Comparison of ENCODE assay signal across 14 cellular contexts in the genomic region with DNA sequence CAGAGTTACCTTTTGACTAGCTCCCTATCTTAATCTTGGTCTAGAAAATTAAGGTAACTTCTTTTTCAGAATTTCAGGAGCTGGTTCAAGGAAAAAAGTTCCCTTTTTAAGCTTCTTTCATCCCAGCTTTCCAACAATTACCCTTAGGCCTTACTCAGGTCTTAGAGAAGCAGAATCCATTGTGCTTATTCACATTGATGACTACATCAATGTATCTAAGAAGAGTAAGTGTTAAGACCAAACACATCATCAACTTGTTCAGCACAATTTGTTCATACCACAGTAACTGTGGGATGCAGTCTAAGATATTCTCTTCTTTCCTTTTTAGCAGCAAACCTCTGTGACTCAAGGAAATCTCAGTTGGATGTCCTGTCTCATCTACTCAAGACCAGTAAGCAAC. TPM values are rescaled to one million over a fixed set of nuclear protein-coding genes. Genes with fewer than 3 reads are reported as not detected.
DNase-seq lines count a peak whose midpoint lies in the region; ATAC-seq and TF ChIP-seq lines count a peak whose summit lies in the region.
"Had no signal": no experiment of that assay in that cellular context is flagged by ENCODE, and none has a peak within 500 bp of the region (broad histone marks: within the 10 kb centered on the region; RNA-seq: fewer than 3 reads in every experiment).

No MANE protein-coding gene starts in this region.

- no peak overlapping the region for H2AK5ac ChIP-seq in trophoblast cell (ENCODE audit: low read length)

- H4K8ac ChIP-seq in trophoblast cell (ENCODE audit: low read depth, low read length): no peak overlapping the region

- H3K4me1 Mint-ChIP-seq in activated naive CD8-positive, alpha-beta T cell treated with anti-CD3 and anti-CD28 coated beads for 36 hours: peaks cover 27% of the 10 kb centered on the region
- peaks cover 26% of the 10 kb centered on the region for H3K4me1 Mint-ChIP-seq in activated naive CD8-positive, alpha-beta T cell treated with anti-CD3 and anti-CD28 coated beads, Interleukin-2, amount 50 U/mL, for 24 hours
- H3K4me1 Mint-ChIP-seq in activated T-helper 17 cell treated with anti-CD3 and anti-CD28 coated beads, Interleukin-2, amount 50 U/mL, for 72 hours: peaks cover 24% of the 10 kb centered on the region

- H3K4me1 ChIP-seq in trophoblast cell (ENCODE audit: control insufficient read depth in 1 of 2, insufficient read depth in 2 of 2, low read length in 2 of 2) (peaks cover 0 to 2% of the 10 kb centered on the region in 2 experiments), gastroesophageal sphincter (peaks cover 4 to 17% (median 5%) of the 10 kb centered on the region in 3 donors)

- DNase-seq in activated naive CD8-positive, alpha-beta T cell treated with anti-CD3 and anti-CD28 coated beads for 36 hours: no peak
- no peak for DNase-seq in activated naive CD8-positive, alpha-beta T cell treated with anti-CD3 and anti-CD28 coated beads, Interleukin-2, amount 50 U/mL, for 24 hours
- peak; percentile 7 for DNase-seq in fibroblast of mammary gland (ENCODE audit: low read depth)
- no peak for DNase-seq in trophoblast cell
- no peak for DNase-seq in NCI-H1417 treated with DMSO at 0.1 percent for 48 hours (lab: John Stamatoyannopoulos, UW)
- DNase-seq: ACHN; CD4-positive, CD25-positive, alpha-beta regulatory T cell; DMS79 had no signal

- H3K4me2 ChIP-seq in trophoblast cell (ENCODE audit: low read length): no peak overlapping the region
- H3K4me2 ChIP-seq: BLaER1 treated with 17β-estradiol and CSF1 and Interleukin-3, amounts not matched to agents 10 nM and 100 nM had no signal

- no peak overlapping the region for H3K4ac ChIP-seq in trophoblast cell (ENCODE audit: low read depth, low read length)

- H3K4me3 ChIP-seq in fibroblast of mammary gland (ENCODE audit: control insufficient read depth, low read depth, low read length) (no peak overlapping the region), trophoblast cell (ENCODE audit: low read depth, low read length) (no peak overlapping the region), gastroesophageal sphincter (no peak overlapping the region)
- H3K4me3 ChIP-seq: BLaER1 treated with 17β-estradiol and CSF1 and Interleukin-3, amounts not matched to agents 10 nM and 100 nM had no signal

- H4K91ac ChIP-seq in trophoblast cell (ENCODE audit: low read depth, low read length): no peak overlapping the region

- TF ChIP-seq EP300 in gastroesophageal sphincter (IDR thresholded peaks at IDR 0.05): no peak

- peaks cover 14% of the 10 kb centered on the region for H3K36me3 Mint-ChIP-seq in activated naive CD8-positive, alpha-beta T cell treated with anti-CD3 and anti-CD28 coated beads for 36 hours
- peaks cover 25% of the 10 kb centered on the region for H3K36me3 Mint-ChIP-seq in activated naive CD8-positive, alpha-beta T cell treated with anti-CD3 and anti-CD28 coated beads, Interleukin-2, amount 50 U/mL, for 24 hours (ENCODE audit: low read depth)
- H3K36me3 Mint-ChIP-seq in activated T-helper 17 cell treated with anti-CD3 and anti-CD28 coated beads, Interleukin-2, amount 50 U/mL, for 72 hours (ENCODE audit: low read depth): peaks cover 69% of the 10 kb centered on the region

- no peak overlapping the region for H3K18ac ChIP-seq in trophoblast cell (ENCODE audit: low read length)

- no peak overlapping the region for H3K4me3 Mint-ChIP-seq in activated naive CD8-positive, alpha-beta T cell treated with anti-CD3 and anti-CD28 coated beads for 36 hours
- no peak overlapping the region for H3K4me3 Mint-ChIP-seq in activated naive CD8-positive, alpha-beta T cell treated with anti-CD3 and anti-CD28 coated beads, Interleukin-2, amount 50 U/mL, for 24 hours
- no peak overlapping the region for H3K4me3 Mint-ChIP-seq in activated T-helper 17 cell treated with anti-CD3 and anti-CD28 coated beads, Interleukin-2, amount 50 U/mL, for 72 hours

- no peaks in the 10 kb centered on the region for H3K79me2 ChIP-seq in trophoblast cell (ENCODE audit: control insufficient read depth, insufficient read depth, low read length, poor library complexity)

- H2BK5ac ChIP-seq in trophoblast cell (ENCODE audit: low read depth, low read length, poor library complexity): no peak overlapping the region

- H3K23ac ChIP-seq in trophoblast cell (ENCODE audit: low read length): no peak overlapping the region

- H2BK120ac ChIP-seq in trophoblast cell (ENCODE audit: insufficient read depth, low read length, poor library complexity): no peak overlapping the region

- no peak overlapping the region for H3K9ac ChIP-seq in trophoblast cell (ENCODE audit: low read length)
- H3K9ac ChIP-seq: BLaER1 treated with 17β-estradiol and CSF1 and Interleukin-3, amounts not matched to agents 10 nM and 100 nM had no signal

- H3K9me3 ChIP-seq in trophoblast cell (ENCODE audit: insufficient read depth, low read depth, low read length) (no peaks in the 10 kb centered on the region), gastroesophageal sphincter (no peaks in the 10 kb centered on the region)
- H3K9me3 ChIP-seq: BLaER1 treated with 17β-estradiol and CSF1 and Interleukin-3, amounts not matched to agents 10 nM and 100 nM had no signal

- no peak overlapping the region for H4K12ac ChIP-seq in trophoblast cell (ENCODE audit: low read depth, low read length)

- H3K27me3 Mint-ChIP-seq in activated naive CD8-positive, alpha-beta T cell treated with anti-CD3 and anti-CD28 coated beads for 36 hours: no peaks in the 10 kb centered on the region
- no peaks in the 10 kb centered on the region for H3K27me3 Mint-ChIP-seq in activated naive CD8-positive, alpha-beta T cell treated with anti-CD3 and anti-CD28 coated beads, Interleukin-2, amount 50 U/mL, for 24 hours
- no peaks in the 10 kb centered on the region for H3K27me3 Mint-ChIP-seq in activated T-helper 17 cell treated with anti-CD3 and anti-CD28 coated beads, Interleukin-2, amount 50 U/mL, for 72 hours
- H3K27me3 Mint-ChIP-seq: CD4-positive, CD25-positive, alpha-beta regulatory T cell had no signal

- no peak for TF ChIP-seq POLR2A in gastroesophageal sphincter (IDR thresholded peaks at IDR 0.05)

- ATAC-seq in activated naive CD8-positive, alpha-beta T cell treated with anti-CD3 and anti-CD28 coated beads, Interleukin-2, amount 50 U/mL, for 24 hours: no peak
- ATAC-seq in activated T-helper 17 cell treated with anti-CD3 and anti-CD28 coated beads, Interleukin-2, amount 50 U/mL, for 72 hours (replicated peaks): no peak
- ATAC-seq in gastroesophageal sphincter: no peak
- ATAC-seq: HCT116, HepG2 had no signal

- H3K27ac ChIP-seq in trophoblast cell (ENCODE audit: low read depth, low read length) (no peak overlapping the region), gastroesophageal sphincter (no peak overlapping the region)
- H3K27ac ChIP-seq: BLaER1 treated with 17β-estradiol and CSF1 and Interleukin-3, amounts not matched to agents 10 nM and 100 nM had no signal

- H3K27me3 ChIP-seq in trophoblast cell (ENCODE audit: insufficient read depth, low read length): no peaks in the 10 kb centered on the region
- no peaks in the 10 kb centered on the region for H3K27me3 ChIP-seq in gastroesophageal sphincter
- H3K27me3 ChIP-seq: BLaER1 treated with 17β-estradiol and CSF1 and Interleukin-3, amounts not matched to agents 10 nM and 100 nM had no signal

- no peak overlapping the region for H3K14ac ChIP-seq in trophoblast cell (ENCODE audit: low read length)

- peaks cover 7% of the 10 kb centered on the region for H3K79me1 ChIP-seq in trophoblast cell (ENCODE audit: low read length)

- no peak overlapping the region for H2BK12ac ChIP-seq in trophoblast cell (ENCODE audit: low read length)

- peaks cover 12 to 24% of the 10 kb centered on the region in 2 experiments for H3K36me3 ChIP-seq in trophoblast cell (ENCODE audit: control insufficient read depth in 1 of 2, insufficient read depth in 2 of 2, low read length in 2 of 2)
- peaks cover 0 to 68% of the 10 kb centered on the region in 2 donors for H3K36me3 ChIP-seq in gastroesophageal sphincter

- TF ChIP-seq CTCF in fibroblast of mammary gland (conservative IDR thresholded peaks at IDR 0.05; ENCODE audit: control insufficient read depth, insufficient read depth, low read depth, low read length): no peak
- TF ChIP-seq CTCF in gastroesophageal sphincter (IDR thresholded peaks at IDR 0.05): no peak

- H3K27ac Mint-ChIP-seq in activated naive CD8-positive, alpha-beta T cell treated with anti-CD3 and anti-CD28 coated beads for 36 hours: peak overlapping the region; percentile 48
- no peak overlapping the region for H3K27ac Mint-ChIP-seq in activated naive CD8-positive, alpha-beta T cell treated with anti-CD3 and anti-CD28 coated beads, Interleukin-2, amount 50 U/mL, for 24 hours
- peak overlapping the region; percentile 12 for H3K27ac Mint-ChIP-seq in activated T-helper 17 cell treated with anti-CD3 and anti-CD28 coated beads, Interleukin-2, amount 50 U/mL, for 72 hours

- no peaks in the 10 kb centered on the region for H3K9me3 Mint-ChIP-seq in activated naive CD8-positive, alpha-beta T cell treated with anti-CD3 and anti-CD28 coated beads for 36 hours
- no peaks in the 10 kb centered on the region for H3K9me3 Mint-ChIP-seq in activated naive CD8-positive, alpha-beta T cell treated with anti-CD3 and anti-CD28 coated beads, Interleukin-2, amount 50 U/mL, for 24 hours
- H3K9me3 Mint-ChIP-seq in activated T-helper 17 cell treated with anti-CD3 and anti-CD28 coated beads, Interleukin-2, amount 50 U/mL, for 72 hours: no peaks in the 10 kb centered on the region
- H3K9me3 Mint-ChIP-seq: CD4-positive, CD25-positive, alpha-beta regulatory T cell had no signal

- H2AFZ ChIP-seq in trophoblast cell (ENCODE audit: insufficient read depth, low read length, poor library complexity): no peak overlapping the region

RNA-seq across cellular contexts. Expression of a gene that starts 4.1 kb away (rescaled TPM):
- total RNA-seq in activated naive CD8-positive, alpha-beta T cell treated with anti-CD3 and anti-CD28 coated beads for 36 hours: 100 to 1,000 TPM; 157 to 172 TPM
- total RNA-seq in activated T-helper 17 cell treated with anti-CD3 and anti-CD28 coated beads, Interleukin-2, amount 50 U/mL, for 72 hours: 100 to 1,000 TPM in 1 of 2 donors, 10 to 100 TPM in 1; 80.4 to 160 TPM
- 67.0 and 69.9 TPM in 2 replicates for polyA plus RNA-seq in trophoblast cell (2013)
- total RNA-seq in gastroesophageal sphincter: 10 to 100 TPM; 49.7 to 60.7 (median 55.5) TPM

RNA-seq across cellular contexts. Expression of a gene that starts 31.1 kb away (rescaled TPM):
- 1 to 10 TPM; 9.0 to 9.1 TPM for total RNA-seq in activated naive CD8-positive, alpha-beta T cell treated with anti-CD3 and anti-CD28 coated beads for 36 hours
- 10 to 100 TPM; 20.3 to 21.8 TPM for total RNA-seq in activated T-helper 17 cell treated with anti-CD3 and anti-CD28 coated beads, Interleukin-2, amount 50 U/mL, for 72 hours
- 6.6 and 7.2 TPM in 2 replicates for polyA plus RNA-seq in trophoblast cell (2013)
- total RNA-seq in gastroesophageal sphincter: 10 to 100 TPM in 1 of 4 donors, 1 to 10 TPM in 3; 4.4 to 10.6 (median 7.9) TPM

RNA-seq across cellular contexts. Expression of a gene that starts 37.9 kb away (rescaled TPM):
- total RNA-seq in activated naive CD8-positive, alpha-beta T cell treated with anti-CD3 and anti-CD28 coated beads for 36 hours: not detected
- total RNA-seq in activated T-helper 17 cell treated with anti-CD3 and anti-CD28 coated beads, Interleukin-2, amount 50 U/mL, for 72 hours: not detected
- 0.10 TPM in 1 of 2 replicates, not detected in the other for polyA plus RNA-seq in trophoblast cell (2013)
- 1 to 10 TPM in 1 of 4 donors, not detected in 3; 1.4 TPM for total RNA-seq in gastroesophageal sphincter
- total RNA-seq: A172; CD4-positive, CD25-positive, alpha-beta regulatory T cell; HepG2 had no signal
- polyA plus RNA-seq: CD4-positive, CD25-positive, alpha-beta regulatory T cell; HepG2 had no signal

RNA-seq across cellular contexts. Expression of a gene that starts 42.6 kb away (rescaled TPM):
- total RNA-seq in activated naive CD8-positive, alpha-beta T cell treated with anti-CD3 and anti-CD28 coated beads for 36 hours: not detected
- not detected for total RNA-seq in activated T-helper 17 cell treated with anti-CD3 and anti-CD28 coated beads, Interleukin-2, amount 50 U/mL, for 72 hours
- polyA plus RNA-seq in trophoblast cell (2013): 0.04 TPM in 1 of 2 replicates, not detected in the other
- total RNA-seq in gastroesophageal sphincter: under 1 TPM in 3 of 4 donors, not detected in 1; 0.22 to 0.93 (median 0.40) TPM
- total RNA-seq: A172; CD4-positive, CD25-positive, alpha-beta regulatory T cell; HepG2 had no signal
- polyA plus RNA-seq: CD4-positive, CD25-positive, alpha-beta regulatory T cell; HepG2 had no signal

RNA-seq across cellular contexts. Expression of a gene that starts 46.0 kb away (rescaled TPM):
- total RNA-seq in activated naive CD8-positive, alpha-beta T cell treated with anti-CD3 and anti-CD28 coated beads for 36 hours: not detected
- total RNA-seq in activated T-helper 17 cell treated with anti-CD3 and anti-CD28 coated beads, Interleukin-2, amount 50 U/mL, for 72 hours: 1 to 10 TPM; 1.3 to 4.0 TPM
- not detected in 2 replicates for polyA plus RNA-seq in trophoblast cell (2013)
- not detected for total RNA-seq in gastroesophageal sphincter
- total RNA-seq: A172 had no signal
